In the genomic region with DNA sequence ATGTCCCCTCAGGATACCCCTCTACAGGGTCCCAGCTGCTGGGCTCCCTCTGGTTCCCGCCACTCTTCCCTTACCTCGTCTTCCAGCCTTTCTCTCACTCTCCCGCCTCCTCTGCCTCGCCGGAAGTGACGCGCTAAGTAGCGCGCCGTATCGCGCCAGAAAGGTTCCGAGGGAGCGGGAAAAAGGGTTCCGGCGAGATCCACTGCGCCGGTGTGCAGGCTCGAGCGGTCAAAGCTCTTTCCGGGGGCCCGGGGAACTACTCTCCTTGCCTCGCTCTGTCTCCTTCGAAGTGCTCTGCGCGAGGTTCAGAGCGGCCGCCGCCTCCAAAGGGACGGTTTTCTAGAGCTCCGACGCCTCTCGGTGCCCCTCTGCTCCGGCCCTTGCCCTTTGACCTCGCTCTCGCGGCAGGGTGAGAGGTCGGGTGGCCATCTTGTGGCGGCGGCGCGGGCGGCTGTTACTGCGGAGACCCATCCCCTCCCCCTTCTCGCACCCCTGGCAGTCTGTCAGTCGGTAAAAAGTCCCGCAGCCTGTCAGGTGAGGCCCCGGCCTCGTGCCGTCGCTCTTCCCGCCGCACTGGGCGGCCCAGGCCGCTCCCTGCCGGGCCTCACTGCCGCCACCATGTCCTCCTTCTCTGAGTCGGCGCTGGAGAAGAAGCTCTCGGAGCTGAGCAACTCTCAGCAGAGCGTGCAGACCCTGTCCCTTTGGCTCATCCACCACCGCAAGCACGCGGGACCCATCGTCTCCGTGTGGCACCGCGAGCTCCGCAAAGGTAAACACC, we compare ENCODE assay signal across 1 cellular context.
TF ChIP-seq lines count a peak whose summit lies in the region.

Gene RPRD1B (plus strand): TSS at position 417 of the 778 bp plus-strand sequence. CDS start 202 bp downstream, at position 619.
Gene TTI1 (minus strand): TSS at position 127 of the 778 bp plus-strand sequence. CDS start 19,640 bp downstream, outside the sequence.

TF ChIP-seq in HepG2, 621 proteins besides CTCF, POLR2A, EP300 and RAD21 (continued from another document and continues in another):
- TF ChIP-seq REL (CRISPR knock-in tag; conservative IDR thresholded peaks at IDR 0.05) (peak; percentile 97), PITX1 (CRISPR knock-in tag; IDR thresholded peaks at IDR 0.05) (peak; percentile 72), ZNF10 (CRISPR knock-in tag; IDR thresholded peaks at IDR 0.05; ENCODE audit: borderline replicate concordance, low read depth) (no peak), ZNF232 (CRISPR knock-in tag; IDR thresholded peaks at IDR 0.05; ENCODE audit: borderline replicate concordance) (peak; percentile 79), FOXA3 (CRISPR knock-in tag; IDR thresholded peaks at IDR 0.05) (peak; percentile 45; the same call in 1 of the 2 replicates), KMT2B (CRISPR knock-in tag; IDR thresholded peaks at IDR 0.05) (peak; percentile 99), ATAD3A (CRISPR knock-in tag; IDR thresholded peaks at IDR 0.05) (no peak; the same call in 1 of the 2 replicates), PHF8 (CRISPR knock-in tag; IDR thresholded peaks at IDR 0.05) (peak; percentile 97), PHF5A (CRISPR knock-in tag; IDR thresholded peaks at IDR 0.05; ENCODE audit: low read depth, unreplicated experiment) (peak; percentile 91), SETDB1 (CRISPR knock-in tag; IDR thresholded peaks at IDR 0.05; ENCODE audit: borderline replicate concordance) (no peak), ZNF234 (CRISPR knock-in tag; conservative IDR thresholded peaks at IDR 0.05) (no peak), MAFK (conservative IDR thresholded peaks at IDR 0.05 in 1 of 2, IDR thresholded peaks at IDR 0.05 in 1 of 2; ENCODE audit: low read length in 2 of 2) (no peak), HOXD1 (CRISPR knock-in tag; IDR thresholded peaks at IDR 0.05) (peak; percentile 81), ZNF678 (CRISPR knock-in tag; IDR thresholded peaks at IDR 0.05) (peak; percentile 80), ZNF292 (CRISPR knock-in tag; IDR thresholded peaks at IDR 0.05; ENCODE audit: borderline replicate concordance, low read depth) (peak; percentile 59; the same call in 1 of the 2 replicates), TEAD3 (CRISPR knock-in tag; optimal IDR thresholded peaks at IDR 0.05; ENCODE audit: borderline replicate concordance) (peak; percentile 36), ISL2 (CRISPR knock-in tag; IDR thresholded peaks at IDR 0.05) (peak; percentile 89), RFXAP (CRISPR knock-in tag; IDR thresholded peaks at IDR 0.05; ENCODE audit: borderline replicate concordance) (peak; percentile 84; the same call in 1 of the 2 replicates), MTF2 (CRISPR knock-in tag; IDR thresholded peaks at IDR 0.05; ENCODE audit: borderline replicate concordance) (peak; percentile 93; the same call in 1 of the 2 replicates), SALL1 (CRISPR knock-in tag; IDR thresholded peaks at IDR 0.05) (peak; percentile 91), ELF1 (CRISPR knock-in tag; IDR thresholded peaks at IDR 0.05) (peak; percentile 86), ZNF7 (CRISPR knock-in tag; IDR thresholded peaks at IDR 0.05) (no peak), ZNF576 (CRISPR knock-in tag; IDR thresholded peaks at IDR 0.05) (0 out of 2 replicates have a peak, but pooled peaks have one; percentile 13), GMEB2 (CRISPR knock-in tag; IDR thresholded peaks at IDR 0.05; ENCODE audit: low read depth) (peak; percentile 44; the same call in 1 of the 2 replicates), ZNF317 (CRISPR knock-in tag; IDR thresholded peaks at IDR 0.05) (peak; percentile 91), ZFP41 (CRISPR knock-in tag; IDR thresholded peaks at IDR 0.05; ENCODE audit: borderline replicate concordance) (peak; percentile 29; the same call in 1 of the 2 replicates), ZNF615 (CRISPR knock-in tag; IDR thresholded peaks at IDR 0.05; ENCODE audit: borderline replicate concordance) (no peak), ZNF670 (CRISPR knock-in tag; IDR thresholded peaks at IDR 0.05; ENCODE audit: borderline replicate concordance) (peak; percentile 99), NONO (IDR thresholded peaks at IDR 0.05) (no peak), NONO (CRISPR knock-in tag; conservative IDR thresholded peaks at IDR 0.05) (peak; percentile 93)
- TF ChIP-seq, protein P1, sequence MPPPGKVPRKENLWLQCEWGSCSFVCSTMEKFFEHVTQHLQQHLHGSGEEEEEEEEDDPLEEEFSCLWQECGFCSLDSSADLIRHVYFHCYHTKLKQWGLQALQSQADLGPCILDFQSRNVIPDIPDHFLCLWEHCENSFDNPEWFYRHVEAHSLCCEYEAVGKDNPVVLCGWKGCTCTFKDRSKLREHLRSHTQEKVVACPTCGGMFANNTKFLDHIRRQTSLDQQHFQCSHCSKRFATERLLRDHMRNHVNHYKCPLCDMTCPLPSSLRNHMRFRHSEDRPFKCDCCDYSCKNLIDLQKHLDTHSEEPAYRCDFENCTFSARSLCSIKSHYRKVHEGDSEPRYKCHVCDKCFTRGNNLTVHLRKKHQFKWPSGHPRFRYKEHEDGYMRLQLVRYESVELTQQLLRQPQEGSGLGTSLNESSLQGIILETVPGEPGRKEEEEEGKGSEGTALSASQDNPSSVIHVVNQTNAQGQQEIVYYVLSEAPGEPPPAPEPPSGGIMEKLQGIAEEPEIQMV (CRISPR knock-in tag; IDR thresholded peaks at IDR 0.05; ENCODE audit: low read depth): peak; percentile 69
- TF ChIP-seq, protein P2, sequence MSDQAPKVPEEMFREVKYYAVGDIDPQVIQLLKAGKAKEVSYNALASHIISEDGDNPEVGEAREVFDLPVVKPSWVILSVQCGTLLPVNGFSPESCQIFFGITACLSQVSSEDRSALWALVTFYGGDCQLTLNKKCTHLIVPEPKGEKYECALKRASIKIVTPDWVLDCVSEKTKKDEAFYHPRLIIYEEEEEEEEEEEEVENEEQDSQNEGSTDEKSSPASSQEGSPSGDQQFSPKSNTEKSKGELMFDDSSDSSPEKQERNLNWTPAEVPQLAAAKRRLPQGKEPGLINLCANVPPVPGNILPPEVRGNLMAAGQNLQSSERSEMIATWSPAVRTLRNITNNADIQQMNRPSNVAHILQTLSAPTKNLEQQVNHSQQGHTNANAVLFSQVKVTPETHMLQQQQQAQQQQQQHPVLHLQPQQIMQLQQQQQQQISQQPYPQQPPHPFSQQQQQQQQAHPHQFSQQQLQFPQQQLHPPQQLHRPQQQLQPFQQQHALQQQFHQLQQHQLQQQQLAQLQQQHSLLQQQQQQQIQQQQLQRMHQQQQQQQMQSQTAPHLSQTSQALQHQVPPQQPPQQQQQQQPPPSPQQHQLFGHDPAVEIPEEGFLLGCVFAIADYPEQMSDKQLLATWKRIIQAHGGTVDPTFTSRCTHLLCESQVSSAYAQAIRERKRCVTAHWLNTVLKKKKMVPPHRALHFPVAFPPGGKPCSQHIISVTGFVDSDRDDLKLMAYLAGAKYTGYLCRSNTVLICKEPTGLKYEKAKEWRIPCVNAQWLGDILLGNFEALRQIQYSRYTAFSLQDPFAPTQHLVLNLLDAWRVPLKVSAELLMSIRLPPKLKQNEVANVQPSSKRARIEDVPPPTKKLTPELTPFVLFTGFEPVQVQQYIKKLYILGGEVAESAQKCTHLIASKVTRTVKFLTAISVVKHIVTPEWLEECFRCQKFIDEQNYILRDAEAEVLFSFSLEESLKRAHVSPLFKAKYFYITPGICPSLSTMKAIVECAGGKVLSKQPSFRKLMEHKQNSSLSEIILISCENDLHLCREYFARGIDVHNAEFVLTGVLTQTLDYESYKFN (CRISPR knock-in tag; conservative IDR thresholded peaks at IDR 0.05): peak; percentile 51; the same call in 1 of the 2 replicates
- TF ChIP-seq, protein P3, sequence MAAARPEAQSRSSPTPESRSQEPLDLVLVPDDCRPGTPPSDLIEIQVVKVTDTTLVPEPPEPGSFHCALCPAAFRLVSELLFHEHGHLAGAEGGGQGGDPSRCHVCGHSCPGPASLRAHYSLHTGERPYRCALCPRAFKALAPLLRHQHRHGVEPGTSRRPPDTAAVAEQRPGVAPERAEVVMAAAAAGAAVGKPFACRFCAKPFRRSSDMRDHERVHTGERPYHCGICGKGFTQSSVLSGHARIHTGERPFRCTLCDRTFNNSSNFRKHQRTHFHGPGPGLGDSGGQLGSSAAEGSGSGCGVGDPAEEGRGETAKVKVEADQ (CRISPR knock-in tag; IDR thresholded peaks at IDR 0.05; ENCODE audit: borderline replicate concordance): peak; percentile 95
- TF ChIP-seq, protein P4, sequence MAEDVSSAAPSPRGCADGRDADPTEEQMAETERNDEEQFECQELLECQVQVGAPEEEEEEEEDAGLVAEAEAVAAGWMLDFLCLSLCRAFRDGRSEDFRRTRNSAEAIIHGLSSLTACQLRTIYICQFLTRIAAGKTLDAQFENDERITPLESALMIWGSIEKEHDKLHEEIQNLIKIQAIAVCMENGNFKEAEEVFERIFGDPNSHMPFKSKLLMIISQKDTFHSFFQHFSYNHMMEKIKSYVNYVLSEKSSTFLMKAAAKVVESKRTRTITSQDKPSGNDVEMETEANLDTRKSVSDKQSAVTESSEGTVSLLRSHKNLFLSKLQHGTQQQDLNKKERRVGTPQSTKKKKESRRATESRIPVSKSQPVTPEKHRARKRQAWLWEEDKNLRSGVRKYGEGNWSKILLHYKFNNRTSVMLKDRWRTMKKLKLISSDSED (CRISPR knock-in tag; IDR thresholded peaks at IDR 0.05): no peak
- TF ChIP-seq, protein P5, sequence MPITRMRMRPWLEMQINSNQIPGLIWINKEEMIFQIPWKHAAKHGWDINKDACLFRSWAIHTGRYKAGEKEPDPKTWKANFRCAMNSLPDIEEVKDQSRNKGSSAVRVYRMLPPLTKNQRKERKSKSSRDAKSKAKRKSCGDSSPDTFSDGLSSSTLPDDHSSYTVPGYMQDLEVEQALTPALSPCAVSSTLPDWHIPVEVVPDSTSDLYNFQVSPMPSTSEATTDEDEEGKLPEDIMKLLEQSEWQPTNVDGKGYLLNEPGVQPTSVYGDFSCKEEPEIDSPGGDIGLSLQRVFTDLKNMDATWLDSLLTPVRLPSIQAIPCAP (CRISPR knock-in tag; IDR thresholded peaks at IDR 0.05; ENCODE audit: low read depth): peak; percentile 21
- TF ChIP-seq, protein P6, sequence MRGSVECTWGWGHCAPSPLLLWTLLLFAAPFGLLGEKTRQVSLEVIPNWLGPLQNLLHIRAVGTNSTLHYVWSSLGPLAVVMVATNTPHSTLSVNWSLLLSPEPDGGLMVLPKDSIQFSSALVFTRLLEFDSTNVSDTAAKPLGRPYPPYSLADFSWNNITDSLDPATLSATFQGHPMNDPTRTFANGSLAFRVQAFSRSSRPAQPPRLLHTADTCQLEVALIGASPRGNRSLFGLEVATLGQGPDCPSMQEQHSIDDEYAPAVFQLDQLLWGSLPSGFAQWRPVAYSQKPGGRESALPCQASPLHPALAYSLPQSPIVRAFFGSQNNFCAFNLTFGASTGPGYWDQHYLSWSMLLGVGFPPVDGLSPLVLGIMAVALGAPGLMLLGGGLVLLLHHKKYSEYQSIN (CRISPR knock-in tag; IDR thresholded peaks at IDR 0.05; ENCODE audit: borderline replicate concordance): no peak
- TF ChIP-seq, protein P7, sequence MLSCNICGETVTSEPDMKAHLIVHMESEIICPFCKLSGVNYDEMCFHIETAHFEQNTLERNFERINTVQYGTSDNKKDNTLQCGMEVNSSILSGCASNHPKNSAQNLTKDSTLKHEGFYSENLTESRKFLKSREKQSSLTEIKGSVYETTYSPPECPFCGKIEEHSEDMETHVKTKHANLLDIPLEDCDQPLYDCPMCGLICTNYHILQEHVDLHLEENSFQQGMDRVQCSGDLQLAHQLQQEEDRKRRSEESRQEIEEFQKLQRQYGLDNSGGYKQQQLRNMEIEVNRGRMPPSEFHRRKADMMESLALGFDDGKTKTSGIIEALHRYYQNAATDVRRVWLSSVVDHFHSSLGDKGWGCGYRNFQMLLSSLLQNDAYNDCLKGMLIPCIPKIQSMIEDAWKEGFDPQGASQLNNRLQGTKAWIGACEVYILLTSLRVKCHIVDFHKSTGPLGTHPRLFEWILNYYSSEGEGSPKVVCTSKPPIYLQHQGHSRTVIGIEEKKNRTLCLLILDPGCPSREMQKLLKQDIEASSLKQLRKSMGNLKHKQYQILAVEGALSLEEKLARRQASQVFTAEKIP (CRISPR knock-in tag; IDR thresholded peaks at IDR 0.05; ENCODE audit: borderline replicate concordance): no peak
- TF ChIP-seq, protein P8, sequence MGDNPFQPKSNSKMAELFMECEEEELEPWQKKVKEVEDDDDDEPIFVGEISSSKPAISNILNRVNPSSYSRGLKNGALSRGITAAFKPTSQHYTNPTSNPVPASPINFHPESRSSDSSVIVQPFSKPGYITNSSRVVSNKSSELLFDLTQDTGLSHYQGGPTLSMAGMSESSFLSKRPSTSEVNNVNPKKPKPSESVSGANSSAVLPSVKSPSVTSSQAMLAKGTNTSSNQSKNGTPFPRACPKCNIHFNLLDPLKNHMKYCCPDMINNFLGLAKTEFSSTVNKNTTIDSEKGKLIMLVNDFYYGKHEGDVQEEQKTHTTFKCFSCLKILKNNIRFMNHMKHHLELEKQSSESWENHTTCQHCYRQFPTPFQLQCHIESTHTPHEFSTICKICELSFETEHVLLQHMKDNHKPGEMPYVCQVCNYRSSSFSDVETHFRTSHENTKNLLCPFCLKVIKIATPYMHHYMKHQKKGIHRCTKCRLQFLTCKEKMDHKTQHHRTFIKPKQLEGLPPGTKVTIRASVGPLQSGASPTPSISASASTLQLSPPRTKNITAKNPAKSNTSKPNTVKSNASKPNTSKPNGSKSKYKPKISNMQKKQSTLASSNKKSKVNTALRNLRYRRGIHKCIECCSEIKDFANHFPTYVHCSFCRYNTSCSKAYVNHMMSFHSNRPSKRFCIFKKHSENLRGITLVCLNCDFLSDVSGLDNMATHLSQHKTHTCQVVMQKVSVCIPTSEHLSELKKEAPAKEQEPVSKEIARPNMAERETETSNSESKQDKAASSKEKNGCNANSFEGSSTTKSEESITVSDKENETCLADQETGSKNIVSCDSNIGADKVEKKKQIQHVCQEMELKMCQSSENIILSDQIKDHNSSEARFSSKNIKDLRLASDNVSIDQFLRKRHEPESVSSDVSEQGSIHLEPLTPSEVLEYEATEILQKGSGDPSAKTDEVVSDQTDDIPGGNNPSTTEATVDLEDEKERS (CRISPR knock-in tag; IDR thresholded peaks at IDR 0.05): peak; percentile 95
